In the genomic region with DNA sequence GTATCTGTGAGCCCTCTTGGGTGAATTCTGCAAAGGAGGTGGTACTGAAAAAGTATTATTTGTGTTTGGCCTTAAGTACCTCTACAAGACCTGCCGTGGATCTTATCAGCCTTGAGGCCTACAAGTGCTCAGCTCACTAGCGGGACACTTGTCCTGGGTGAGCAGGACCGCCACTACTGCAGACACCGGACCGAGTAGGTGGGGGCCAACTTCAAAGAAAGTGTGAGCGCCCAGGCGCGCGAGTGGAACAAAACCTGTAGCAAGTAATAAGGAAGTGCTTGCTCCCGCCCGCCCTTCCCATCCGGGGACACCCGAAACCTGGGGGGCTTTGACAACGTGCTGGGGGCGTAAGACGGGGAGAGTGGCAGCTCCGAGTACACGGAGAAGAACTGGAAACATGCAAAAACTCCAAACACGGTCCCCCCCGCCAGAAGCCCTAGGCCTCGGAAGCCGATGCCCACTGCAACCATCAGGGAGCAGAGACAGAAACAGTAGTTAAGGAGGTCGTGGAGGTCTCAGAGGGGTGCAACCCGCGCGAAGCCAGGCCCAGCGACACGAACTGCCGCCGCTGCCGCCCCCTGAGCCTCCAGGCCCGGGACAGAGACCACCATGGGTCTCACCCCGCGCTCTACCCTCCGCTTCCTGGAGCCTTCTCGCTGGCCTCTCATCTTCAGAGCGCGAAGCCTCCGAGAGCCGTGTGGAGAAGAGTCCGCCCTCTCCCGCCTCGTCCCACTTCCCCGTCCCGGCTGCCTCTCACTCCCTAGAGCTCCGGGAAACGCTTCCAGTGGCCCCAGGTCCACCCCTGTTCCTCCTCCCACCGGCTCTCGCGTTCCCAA, we compare ENCODE assay signal across 8 cellular contexts. TPM values are rescaled to one million over a fixed set of nuclear protein-coding genes. Genes with fewer than 3 reads are reported as not detected.
DNase-seq lines count a peak whose midpoint lies in the region; ATAC-seq and TF ChIP-seq lines count a peak whose summit lies in the region.

No MANE protein-coding gene starts in this region.

- peaks cover 7% of the 10 kb centered on the region for H3K27me3 Mint-ChIP-seq in CD4-positive, CD25-positive, alpha-beta regulatory T cell
- peaks cover 2% of the 10 kb centered on the region for H3K27me3 Mint-ChIP-seq in activated T-cell treated with anti-CD3 and anti-CD28 coated beads, Interleukin-2, amount 50 U/mL, for 24 hours
- peaks cover 0 to 2% (median 0%) of the 10 kb centered on the region in 5 donors for H3K27me3 Mint-ChIP-seq in naive thymus-derived CD4-positive, alpha-beta T cell

- no peaks in the 10 kb centered on the region for H3K27me3 ChIP-seq in CD4-positive, CD25-positive, alpha-beta regulatory T cell (ENCODE audit: control insufficient read depth, insufficient read depth, low read length)
- H3K27me3 ChIP-seq in H7 (ENCODE audit: control insufficient read depth, insufficient read depth, low read length) (no peaks in the 10 kb centered on the region), esophagus muscularis mucosa (no peaks in the 10 kb centered on the region)
- no peaks in the 10 kb centered on the region for H3K27me3 ChIP-seq in naive thymus-derived CD4-positive, alpha-beta T cell (ENCODE audit: control insufficient read depth in 2 of 2, insufficient read depth in 2 of 2, low read length in 2 of 2)

- peaks cover 34% of the 10 kb centered on the region for H3K4me1 ChIP-seq in CD4-positive, CD25-positive, alpha-beta regulatory T cell (ENCODE audit: control insufficient read depth, insufficient read depth, low read length, poor library complexity, severe bottlenecking)
- peaks cover 32 to 39% (median 37%) of the 10 kb centered on the region in 4 donors for H3K4me1 ChIP-seq in esophagus muscularis mucosa
- peaks cover 14 to 24% of the 10 kb centered on the region in 2 donors for H3K4me1 ChIP-seq in naive thymus-derived CD4-positive, alpha-beta T cell (ENCODE audit: control insufficient read depth in 2 of 2, insufficient read depth in 2 of 2, low read length in 2 of 2)

- TF ChIP-seq POLR2A in esophagus muscularis mucosa (IDR thresholded peaks at IDR 0.05; ENCODE audit: low read depth), result no peak

- peaks cover 7 to 47% (median 28%) of the 10 kb centered on the region in 4 donors for H3K4me1 Mint-ChIP-seq in CD4-positive, CD25-positive, alpha-beta regulatory T cell
- peaks cover 41% of the 10 kb centered on the region for H3K4me1 Mint-ChIP-seq in activated T-cell treated with anti-CD3 and anti-CD28 coated beads, Interleukin-2, amount 50 U/mL, for 24 hours (ENCODE audit: low read depth)
- H3K4me1 Mint-ChIP-seq in naive thymus-derived CD4-positive, alpha-beta T cell, result peaks cover 16 to 53% (median 36%) of the 10 kb centered on the region in 7 donors

- no peak for ATAC-seq in CD4-positive, CD25-positive, alpha-beta regulatory T cell (ENCODE audit: low read depth in 2 of 2)
- peak; percentile 0 for ATAC-seq in naive thymus-derived CD4-positive, alpha-beta T cell
- no peak for ATAC-seq in HG02798 (IDR thresholded peaks at IDR 0.05; ENCODE audit: poor library complexity, unreplicated experiment)

- intact Hi-C loops in esophagus muscularis mucosa (cut with DNase I), result loop anchor here (5.0 kb wide), 1 partner anchor 112 kb away; the partner anchor contains the start of gene SETD6
- intact Hi-C loops in naive thymus-derived CD4-positive, alpha-beta T cell (cut with micrococcal nuclease), result loop anchor here (1.0 to 10.0 kb wide), 5 partner anchors 57 to 1094 kb away; partner anchors contain the start of genes CCDC102A (in 1 of the 2), GOT2 (in 1 of the 2) and SETD6 (in 1 of the 2)

- H3K9me3 ChIP-seq in CD4-positive, CD25-positive, alpha-beta regulatory T cell (ENCODE audit: control insufficient read depth in 2 of 2, low read length in 2 of 2), result no peaks in the 10 kb centered on the region
- H3K9me3 ChIP-seq in esophagus muscularis mucosa, result no peaks in the 10 kb centered on the region
- no peaks in the 10 kb centered on the region for H3K9me3 ChIP-seq in naive thymus-derived CD4-positive, alpha-beta T cell (ENCODE audit: control insufficient read depth in 2 of 3, low read length in 3 of 3)

- TF ChIP-seq EP300 in esophagus muscularis mucosa (IDR thresholded peaks at IDR 0.05), result no peak

- POLR2A ChIA-PET in naive thymus-derived CD4-positive, alpha-beta T cell (lab: Charles Lee), result interaction anchor here (1.0 to 2.1 kb wide), 4 partner anchors 10 to 115 kb away, joined by 3 to 6 read pairs (median 4); no protein-coding TSS in a partner anchor

- WGBS in esophagus muscularis mucosa, result under 1% methylated on average over 25 of the region's 50 CpGs

- no peaks in the 10 kb centered on the region for H3K9me3 Mint-ChIP-seq in CD4-positive, CD25-positive, alpha-beta regulatory T cell
- H3K9me3 Mint-ChIP-seq in activated T-cell treated with anti-CD3 and anti-CD28 coated beads, Interleukin-2, amount 50 U/mL, for 24 hours, result no peaks in the 10 kb centered on the region
- H3K9me3 Mint-ChIP-seq in naive thymus-derived CD4-positive, alpha-beta T cell, result peaks cover 0 to 4% (median 0%) of the 10 kb centered on the region in 11 donors

- CTCF ChIA-PET in naive thymus-derived CD4-positive, alpha-beta T cell (lab: Charles Lee), result interaction anchor here (1.0 to 1.7 kb wide), 2 partner anchors 11 to 115 kb away, joined by 3 to 6 read pairs; no protein-coding TSS in a partner anchor

- DNase-seq in CD4-positive, CD25-positive, alpha-beta regulatory T cell, result peak; percentile 44 to 66 (median 54)
- DNase-seq in H7 (peak; percentile 23), NCI-H774 (lab: John Stamatoyannopoulos, UW) (peak; percentile 40), esophagus muscularis mucosa (ENCODE audit: extremely low spot score) (peak; percentile 93)
- peak; percentile 74 for DNase-seq in activated T-cell treated with anti-CD3 and anti-CD28 coated beads, Interleukin-2, amount 50 U/mL, for 24 hours
- DNase-seq in naive thymus-derived CD4-positive, alpha-beta T cell, result peak; percentile 13 to 63 (median 32)
- peak in 5 of 6 experiments; percentile 35 to 74 (median 50) for DNase-seq in stimulated activated naive CD4-positive, alpha-beta T cell (lab: John Stamatoyannopoulos, UW)

- TF ChIP-seq CTCF in esophagus muscularis mucosa (IDR thresholded peaks at IDR 0.05), result no peak

- peak overlapping the region; percentile 93 for H3K4me3 ChIP-seq in CD4-positive, CD25-positive, alpha-beta regulatory T cell (ENCODE audit: low read depth, low read length)
- peak overlapping the region; percentile 100 for H3K4me3 ChIP-seq in H7 (ENCODE audit: insufficient read depth, low read depth, low read length)
- H3K4me3 ChIP-seq in esophagus muscularis mucosa, result peak overlapping the region; percentile 80 to 99 (median 84)
- H3K4me3 ChIP-seq in naive thymus-derived CD4-positive, alpha-beta T cell (ENCODE audit: low read length), result peak overlapping the region; percentile 84

- H3K36me3 ChIP-seq in CD4-positive, CD25-positive, alpha-beta regulatory T cell (ENCODE audit: control insufficient read depth, insufficient read depth, low read length), result peaks cover 7% of the 10 kb centered on the region
- H3K36me3 ChIP-seq in H7 (replicated peaks; ENCODE audit: control insufficient read depth, insufficient read depth, low read length), result peaks cover under 1% of the 10 kb centered on the region
- H3K36me3 ChIP-seq in esophagus muscularis mucosa, result peaks cover 4 to 15% (median 9%) of the 10 kb centered on the region in 4 donors
- H3K36me3 ChIP-seq in naive thymus-derived CD4-positive, alpha-beta T cell (ENCODE audit: control insufficient read depth in 2 of 3, insufficient read depth in 3 of 3, low read length in 3 of 3), result peaks cover 1 to 11% (median 2%) of the 10 kb centered on the region in 3 experiments

- peak overlapping the region; percentile 98 to 100 (median 99) for H3K4me3 Mint-ChIP-seq in CD4-positive, CD25-positive, alpha-beta regulatory T cell
- H3K4me3 Mint-ChIP-seq in activated T-cell treated with anti-CD3 and anti-CD28 coated beads, Interleukin-2, amount 50 U/mL, for 24 hours, result peak overlapping the region; percentile 100
- H3K4me3 Mint-ChIP-seq in naive thymus-derived CD4-positive, alpha-beta T cell, result peak overlapping the region; percentile 94 to 100 (median 98)

- peak overlapping the region; percentile 100 for H3K27ac ChIP-seq in CD4-positive, CD25-positive, alpha-beta regulatory T cell (ENCODE audit: insufficient read depth, low read length, poor library complexity, severe bottlenecking)
- H3K27ac ChIP-seq in esophagus muscularis mucosa (replicated peaks in 1 of 4), result peak overlapping the region; percentile 93 to 99 (median 98)
- peak overlapping the region; percentile 96 for H3K27ac ChIP-seq in naive thymus-derived CD4-positive, alpha-beta T cell (ENCODE audit: low read depth, low read length)

- H3K27ac Mint-ChIP-seq in CD4-positive, CD25-positive, alpha-beta regulatory T cell, result peak overlapping the region; percentile 99 to 100 (median 99)
- peak overlapping the region; percentile 100 for H3K27ac Mint-ChIP-seq in activated T-cell treated with anti-CD3 and anti-CD28 coated beads, Interleukin-2, amount 50 U/mL, for 24 hours
- H3K27ac Mint-ChIP-seq in naive thymus-derived CD4-positive, alpha-beta T cell, result peak overlapping the region; percentile 99 to 100 (median 100)

- H3K36me3 Mint-ChIP-seq in CD4-positive, CD25-positive, alpha-beta regulatory T cell, result peaks cover 4% of the 10 kb centered on the region
- peaks cover 55% of the 10 kb centered on the region for H3K36me3 Mint-ChIP-seq in activated T-cell treated with anti-CD3 and anti-CD28 coated beads, Interleukin-2, amount 50 U/mL, for 24 hours (ENCODE audit: low read depth)
- peaks cover 0 to 11% (median 5%) of the 10 kb centered on the region in 5 donors for H3K36me3 Mint-ChIP-seq in naive thymus-derived CD4-positive, alpha-beta T cell

RNA-seq across cellular contexts. Expression of gene CNOT1, which starts 0.6 kb away (rescaled TPM):
- total RNA-seq in CD4-positive, CD25-positive, alpha-beta regulatory T cell, result 252 TPM
- 10 to 100 TPM; 78.7 to 93.7 (median 83.1) TPM for polyA plus RNA-seq in CD4-positive, CD25-positive, alpha-beta regulatory T cell
- 198 and 256 TPM in 2 replicates for total RNA-seq in H7 (2014; rRNA removed; shearing (Covaris generic))
- total RNA-seq in esophagus muscularis mucosa, result 10 to 100 TPM; 92.1 to 97.6 (median 95.6) TPM
- 100 to 1,000 TPM; 216 to 249 (median 236) TPM for total RNA-seq in naive thymus-derived CD4-positive, alpha-beta T cell
- polyA plus RNA-seq in naive thymus-derived CD4-positive, alpha-beta T cell, result 100 to 1,000 TPM in 1 of 2 donors, 10 to 100 TPM in 1; 81.2 to 114 TPM

RNA-seq across cellular contexts. Expression of gene SLC38A7, which starts 55.5 kb away (rescaled TPM):
- total RNA-seq in CD4-positive, CD25-positive, alpha-beta regulatory T cell, result 10.2 TPM
- polyA plus RNA-seq in CD4-positive, CD25-positive, alpha-beta regulatory T cell, result 1 to 10 TPM; 2.4 to 7.0 (median 3.2) TPM
- total RNA-seq in H7 (2014; rRNA removed; shearing (Covaris generic)), result 14.6 and 16.1 TPM in 2 replicates
- total RNA-seq in esophagus muscularis mucosa, result 10 to 100 TPM in 3 of 4 donors, 1 to 10 TPM in 1; 8.1 to 11.6 (median 10.3) TPM
- 10 to 100 TPM; 10.2 to 16.8 (median 16.7) TPM for total RNA-seq in naive thymus-derived CD4-positive, alpha-beta T cell
- 1 to 10 TPM; 3.4 to 5.6 TPM for polyA plus RNA-seq in naive thymus-derived CD4-positive, alpha-beta T cell

Comparison
In these comparisons a context has a peak if more than half of its experiments do, and no peak if none do; other contexts are left out.
1. DNase-seq: peak in every context shown above with its lines; median percentile 93 in esophagus muscularis mucosa; 74 in activated T-cell treated with anti-CD3 and anti-CD28 coated beads, Interleukin-2, amount 50 U/mL, for 24 hours; 54 in CD4-positive, CD25-positive, alpha-beta regulatory T cell; 50 in stimulated activated naive CD4-positive, alpha-beta T cell; 40 in NCI-H774; 32 in naive thymus-derived CD4-positive, alpha-beta T cell; 23 in H7.